ENCODE assay signal across 16 cellular contexts in the genomic region with DNA sequence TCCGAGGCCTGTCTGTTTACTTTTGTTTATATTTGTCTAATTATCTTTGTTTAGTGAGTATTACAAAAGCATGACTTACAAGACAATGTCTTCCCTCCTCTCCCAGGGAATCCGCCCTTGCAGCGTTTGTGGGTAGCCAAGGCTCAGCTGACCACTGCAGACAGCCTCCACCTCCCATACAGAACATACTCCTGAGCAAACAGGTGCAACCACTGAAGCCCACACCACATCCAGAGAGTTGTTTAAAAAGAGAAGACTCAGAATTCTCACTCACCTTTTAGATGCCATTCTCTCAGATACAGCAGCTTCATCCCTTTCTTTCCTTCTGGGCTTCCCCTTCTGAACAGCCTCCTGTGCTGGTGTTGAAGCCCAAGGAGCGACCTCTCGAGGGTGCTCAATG.
"Had no signal": no experiment of that assay in that cellular context is flagged by ENCODE, and none has a peak within 500 bp of the region (broad histone marks: within the 10 kb centered on the region; RNA-seq: fewer than 3 reads in every experiment).

No MANE protein-coding gene starts in this region.

- H3K27me3 ChIP-seq: thyroid gland, upper lobe of left lung, vagina had no signal

- H3K9me3 ChIP-seq: heart right ventricle, thyroid gland, upper lobe of left lung, vagina had no signal

- H3K27ac ChIP-seq: dorsolateral prefrontal cortex, heart right ventricle had no signal

- H3K4me3 ChIP-seq: dorsolateral prefrontal cortex, heart right ventricle, smooth muscle cell, thyroid gland, upper lobe of left lung, vagina had no signal

- H3K4me1 Mint-ChIP-seq: naive thymus-derived CD4-positive, alpha-beta T cell had no signal

- H3K9me3 Mint-ChIP-seq: naive thymus-derived CD4-positive, alpha-beta T cell; neural crest cell had no signal

- ATAC-seq: heart right ventricle; naive thymus-derived CD4-positive, alpha-beta T cell had no signal

- FAIRE-seq: endometrium, frontal cortex, islet of Langerhans had no signal

- H3K36me3 Mint-ChIP-seq: naive thymus-derived CD4-positive, alpha-beta T cell had no signal

- H3K36me3 ChIP-seq: heart right ventricle, thyroid gland, upper lobe of left lung, vagina had no signal

- DNase-seq: cortex of kidney; dorsolateral prefrontal cortex; effector CD8-positive, alpha-beta T cell; heart right ventricle; hypothalamus; naive thymus-derived CD4-positive, alpha-beta T cell; stimulated activated CD4-positive, alpha-beta T cell treated with anti-CD3 and anti-CD28 coated beads, Interleukin-2, amount 100 ng/mL, for 48 hours; stimulated activated naive CD4-positive, alpha-beta T cell treated with Interleukin-2 at 50 U/mL for 16 hours had no signal

- H3K4me3 Mint-ChIP-seq: naive thymus-derived CD4-positive, alpha-beta T cell; neural crest cell had no signal
